In the genomic region with DNA sequence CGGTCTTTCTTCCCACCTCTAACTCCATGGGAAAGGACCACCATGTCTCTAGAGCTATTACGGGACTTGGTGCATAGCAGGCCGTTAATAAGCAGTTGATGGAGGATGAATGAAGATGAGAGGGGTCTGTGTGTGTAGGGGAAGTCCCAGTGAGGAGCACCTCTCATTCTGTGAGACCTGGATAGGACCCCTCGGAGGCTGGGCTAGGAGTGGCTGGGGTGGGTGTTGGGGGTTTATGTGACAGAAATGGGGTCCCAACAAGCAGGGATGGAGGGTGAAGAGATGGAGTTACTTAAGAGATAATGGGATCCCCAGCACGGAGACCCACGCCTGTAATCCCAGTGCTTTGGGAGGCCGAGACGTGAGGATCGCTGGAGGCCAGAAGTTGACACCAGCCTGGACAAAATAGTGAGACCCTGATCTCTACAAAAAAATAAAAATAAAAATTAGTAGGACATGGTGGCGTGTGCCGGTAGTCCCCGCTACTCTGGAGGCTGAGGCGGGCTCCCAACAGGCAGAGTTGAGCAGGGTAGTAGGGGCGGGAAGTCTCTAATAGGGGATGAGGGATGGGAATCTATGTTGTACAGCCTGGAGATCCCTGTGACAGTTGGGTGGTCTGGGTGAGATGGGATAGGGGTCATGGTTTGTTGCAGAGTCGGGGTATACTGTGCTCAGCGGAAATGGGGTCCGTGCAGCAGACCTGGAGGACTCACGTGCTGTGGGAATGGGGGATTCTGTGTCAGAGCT, we compare ENCODE assay signal across 8 cellular contexts. TPM values are rescaled to one million over a fixed set of nuclear protein-coding genes. Genes with fewer than 3 reads are reported as not detected.
A peak's percentile ranks its signal among the peaks of the same experiment; 100 is the strongest.
DNase-seq lines count a peak whose midpoint lies in the region; ATAC-seq and TF ChIP-seq lines count a peak whose summit lies in the region.

No MANE protein-coding gene starts in this region.

- H3K4me3 ChIP-seq in BLaER1 = peak overlapping the region; percentile 72
- H3K4me3 ChIP-seq in OCI-LY3 (ENCODE audit: low read length) = peak overlapping the region; percentile 77
- H3K4me3 ChIP-seq in endodermal cell (ENCODE audit: low read length) = peak overlapping the region; percentile 73
- peak overlapping the region; percentile 35 for H3K4me3 ChIP-seq in neural progenitor cell

- H3K36me3 Mint-ChIP-seq in endodermal cell (ENCODE audit: low read depth) (peaks cover 7% of the 10 kb centered on the region), neural progenitor cell (peaks cover 4% of the 10 kb centered on the region)

- ATAC-seq in HG02852 (IDR thresholded peaks at IDR 0.05; ENCODE audit: unreplicated experiment) = no peak
- ATAC-seq in HG03520 (IDR thresholded peaks at IDR 0.05; ENCODE audit: unreplicated experiment) = no peak

- H4K20me1 ChIP-seq in BLaER1 (no peaks in the 10 kb centered on the region), OCI-LY3 (ENCODE audit: insufficient read depth, low read length) (no peaks in the 10 kb centered on the region), neural progenitor cell (ENCODE audit: low read depth) (no peaks in the 10 kb centered on the region)

- TF ChIP-seq CTCF in OCI-LY3 (IDR thresholded peaks at IDR 0.05; ENCODE audit: low read depth, low read length) = no peak
- TF ChIP-seq CTCF in endodermal cell (conservative IDR thresholded peaks at IDR 0.05) = no peak
- TF ChIP-seq CTCF in neural progenitor cell (IDR thresholded peaks at IDR 0.05) = no peak

- H3K4me1 Mint-ChIP-seq in endodermal cell = peaks cover 19% of the 10 kb centered on the region
- peaks cover 19% of the 10 kb centered on the region for H3K4me1 Mint-ChIP-seq in neural progenitor cell

- H3K79me2 ChIP-seq in OCI-LY3 (ENCODE audit: low read length) = no peaks in the 10 kb centered on the region
- H3K79me2 ChIP-seq in neural progenitor cell (ENCODE audit: low read depth) = no peaks in the 10 kb centered on the region

- peak overlapping the region; percentile 82 for H3K27ac ChIP-seq in BLaER1
- peak overlapping the region; percentile 36 for H3K27ac ChIP-seq in OCI-LY3 (ENCODE audit: low read length)
- no peak overlapping the region for H3K27ac ChIP-seq in endodermal cell (ENCODE audit: low read depth, low read length)
- H3K27ac ChIP-seq in neural progenitor cell = no peak overlapping the region

- H3K36me3 ChIP-seq in BLaER1 (0 out of 2 replicates have a peak, but pooled peaks cover under 1% of the 10 kb centered on the region), OCI-LY3 (replicated peaks; ENCODE audit: low read depth, low read length) (no peaks in the 10 kb centered on the region), endodermal cell (ENCODE audit: control insufficient read depth, insufficient read depth, low read length) (no peaks in the 10 kb centered on the region), neural progenitor cell (no peaks in the 10 kb centered on the region)

- peaks cover 23% of the 10 kb centered on the region for H3K4me1 ChIP-seq in BLaER1
- H3K4me1 ChIP-seq in OCI-LY3 (ENCODE audit: low read length) = peaks cover 21% of the 10 kb centered on the region
- no peaks in the 10 kb centered on the region for H3K4me1 ChIP-seq in endodermal cell (ENCODE audit: control insufficient read depth, insufficient read depth, low read length)
- peaks cover 10% of the 10 kb centered on the region for H3K4me1 ChIP-seq in neural progenitor cell

- H3K9me3 Mint-ChIP-seq in endodermal cell = peaks cover 11% of the 10 kb centered on the region
- peaks cover 7% of the 10 kb centered on the region for H3K9me3 Mint-ChIP-seq in neural progenitor cell

- H3F3A ChIP-seq in neural progenitor cell (ENCODE audit: low read depth) = peaks cover 30% of the 10 kb centered on the region

- H2AFZ ChIP-seq in OCI-LY3 (ENCODE audit: low read depth, low read length) (peak overlapping the region; percentile 96), neural progenitor cell (replicated peaks) (peak overlapping the region; percentile 96)

- H3K27me3 Mint-ChIP-seq in endodermal cell (ENCODE audit: insufficient read depth) = no peaks in the 10 kb centered on the region
- H3K27me3 Mint-ChIP-seq in neural progenitor cell (ENCODE audit: insufficient read depth, low read depth) = peaks cover 8% of the 10 kb centered on the region

- H3K4me3 Mint-ChIP-seq in endodermal cell (peak overlapping the region; percentile 57), neural progenitor cell (peak overlapping the region; percentile 78)

- DNase-seq in endodermal cell (no peak), neural progenitor cell (ENCODE audit: low spot score) (peak; percentile 12), NCI-H2196 treated with DMSO at 0.1 percent for 48 hours (lab: John Stamatoyannopoulos, UW; ENCODE audit: unreplicated experiment) (no peak), NCI-H1048 (lab: John Stamatoyannopoulos, UW) (no peak)

- H3K27ac Mint-ChIP-seq in endodermal cell = peak overlapping the region; percentile 76
- H3K27ac Mint-ChIP-seq in neural progenitor cell = peak overlapping the region; percentile 78

- H3K27me3 ChIP-seq in BLaER1 = no peaks in the 10 kb centered on the region
- no peaks in the 10 kb centered on the region for H3K27me3 ChIP-seq in OCI-LY3 (ENCODE audit: low read depth, low read length)
- H3K27me3 ChIP-seq in endodermal cell (ENCODE audit: control insufficient read depth, insufficient read depth, low read length, poor library complexity, severe bottlenecking) = no peaks in the 10 kb centered on the region
- H3K27me3 ChIP-seq in neural progenitor cell = no peaks in the 10 kb centered on the region

- H3K9ac ChIP-seq in BLaER1 = peak overlapping the region; percentile 84
- peak overlapping the region; percentile 75 for H3K9ac ChIP-seq in OCI-LY3 (ENCODE audit: low read length)
- no peak overlapping the region for H3K9ac ChIP-seq in endodermal cell (ENCODE audit: extremely low read depth, low read length, poor library complexity, severe bottlenecking)
- H3K9ac ChIP-seq in neural progenitor cell = no peak overlapping the region

- H3K9me3 ChIP-seq in BLaER1 = peaks cover 7% of the 10 kb centered on the region
- peaks cover 10% of the 10 kb centered on the region for H3K9me3 ChIP-seq in OCI-LY3 (ENCODE audit: insufficient read depth, low read length)
- H3K9me3 ChIP-seq in endodermal cell (ENCODE audit: control insufficient read depth, low read length) = peaks cover 11% of the 10 kb centered on the region
- no peaks in the 10 kb centered on the region for H3K9me3 ChIP-seq in neural progenitor cell (ENCODE audit: low read depth)

- H3K4me2 ChIP-seq in BLaER1 (peak overlapping the region; percentile 98), OCI-LY3 (ENCODE audit: low read length) (peak overlapping the region; percentile 86), neural progenitor cell (peak overlapping the region; percentile 70)

- WGBS in endodermal cell (ENCODE audit: insufficient coverage in 1 of 2, insufficient read length in 1 of 2), 2 experiments = 86 to 97% methylated on average over 12 to 18 of the region's 18 CpGs

RNA-seq across cellular contexts. Expression of gene ZNF341, which starts 0.7 kb away (rescaled TPM):
- total RNA-seq in endodermal cell = 1 to 10 TPM; 5.4 to 6.5 TPM
- 4.3 TPM for polyA plus RNA-seq in endodermal cell (2013, experiment 1 of 2)
- polyA plus RNA-seq in endodermal cell (2013, experiment 2 of 2) = 3.7 TPM
- 0.82 and 2.5 TPM in 2 replicates for total RNA-seq in neural progenitor cell (ENCODE audit: low replicate concordance)

RNA-seq across cellular contexts. Expression of gene PXMP4, which starts 11.0 kb away (rescaled TPM):
- total RNA-seq in endodermal cell (1 to 10 TPM; 1.5 to 3.8 TPM), neural progenitor cell (ENCODE audit: low replicate concordance) (3.5 and 6.1 TPM in 2 replicates)
- 1.6 TPM for polyA plus RNA-seq in endodermal cell (2013, experiment 1 of 2)
- polyA plus RNA-seq in endodermal cell (2013, experiment 2 of 2) = 1.8 TPM

RNA-seq across cellular contexts. Expression of gene E2F1, which starts 44.9 kb away (rescaled TPM):
- 10 to 100 TPM; 26.9 to 33.7 TPM for total RNA-seq in endodermal cell
- polyA plus RNA-seq in endodermal cell (2013, experiment 1 of 2) = 35.1 TPM
- 28.9 TPM for polyA plus RNA-seq in endodermal cell (2013, experiment 2 of 2)
- total RNA-seq in neural progenitor cell (ENCODE audit: low replicate concordance) = 9.7 and 29.7 TPM in 2 replicates

RNA-seq across cellular contexts. Expression of gene NECAB3, which starts 56.9 kb away (rescaled TPM):
- total RNA-seq in endodermal cell (10 to 100 TPM; 77.2 to 92.3 TPM), neural progenitor cell (ENCODE audit: low replicate concordance) (19.2 and 40.2 TPM in 2 replicates)
- polyA plus RNA-seq in endodermal cell (2013, experiment 1 of 2) = 29.9 TPM
- polyA plus RNA-seq in endodermal cell (2013, experiment 2 of 2) = 27.4 TPM

Comparison
In these comparisons a context has a peak if more than half of its experiments do, and no peak if none do; other contexts are left out.
1. H3K27ac ChIP-seq: peak in BLaER1 (single experiment) and OCI-LY3 (single experiment); none in endodermal cell (single experiment) and neural progenitor cell (single experiment).
2. H3K9ac ChIP-seq: peak in BLaER1 (single experiment) and OCI-LY3 (single experiment); none in endodermal cell (single experiment) and neural progenitor cell (single experiment).
3. Peak in every context shown above with its lines, with median percentiles within 50 percentile points of each other: H3K4me2 ChIP-seq and H3K4me3 ChIP-seq.